18 cellular contexts compared by ENCODE assay signal in genomic region chr16:73086108-73086507, GRCh38. TPM values are rescaled to one million over a fixed set of nuclear protein-coding genes. Genes with fewer than 3 reads are reported as not detected.
DNase-seq lines count a peak whose midpoint lies in the region; TF ChIP-seq lines count a peak whose summit lies in the region.
"Had no signal": no experiment of that assay in that cellular context is flagged by ENCODE, and none has a peak within 500 bp of the region (broad histone marks: within the 10 kb centered on the region; RNA-seq: fewer than 3 reads in every experiment).

No MANE protein-coding gene starts in this region.

- peak; percentile 60 to 73 for TF ChIP-seq EP300 in tibial nerve (IDR thresholded peaks at IDR 0.05)

- peaks cover 0 to 9% (median 0%) of the 10 kb centered on the region in 4 donors for H3K9me3 ChIP-seq in tibial nerve

- H3K4me3 ChIP-seq in NB4 (ENCODE audit: low read depth, low read length), result no peak overlapping the region
- no peak overlapping the region for H3K4me3 ChIP-seq in tibial nerve

- H3K27ac Mint-ChIP-seq in dendritic cell treated with granulocyte-macrophage colony-stimulating factor and Interleukin-4, amounts not matched to agents 40 ng/mL and 50 ng/mL, for 4 days, result peak overlapping the region; percentile 41
- H3K27ac Mint-ChIP-seq: CD4-positive, alpha-beta T cell; T-cell had no signal

- no peak overlapping the region for H3K4me3 Mint-ChIP-seq in dendritic cell treated with granulocyte-macrophage colony-stimulating factor and Interleukin-4, amounts not matched to agents 40 ng/mL and 50 ng/mL, for 4 days
- H3K4me3 Mint-ChIP-seq: CD4-positive, alpha-beta T cell; T-cell had no signal

- no peaks in the 10 kb centered on the region for H3K36me3 Mint-ChIP-seq in dendritic cell treated with granulocyte-macrophage colony-stimulating factor and Interleukin-4, amounts not matched to agents 40 ng/mL and 50 ng/mL, for 4 days (ENCODE audit: low read depth)
- H3K36me3 Mint-ChIP-seq: T-cell had no signal

- intact Hi-C loops in dendritic cell treated with granulocyte-macrophage colony-stimulating factor and Interleukin-4, amounts not matched to agents 40 ng/mL and 50 ng/mL, for 4 days (cut with micrococcal nuclease), result no loop called here

- peaks cover 0 to 4% (median 0%) of the 10 kb centered on the region in 4 donors for H3K4me1 ChIP-seq in tibial nerve

- no peaks in the 10 kb centered on the region for H3K36me3 ChIP-seq in tibial nerve

- H3K27ac ChIP-seq in tibial nerve, result no peak overlapping the region
- H3K27ac ChIP-seq: 22Rv1 had no signal

- no peaks in the 10 kb centered on the region for H3K9me3 Mint-ChIP-seq in dendritic cell treated with granulocyte-macrophage colony-stimulating factor and Interleukin-4, amounts not matched to agents 40 ng/mL and 50 ng/mL, for 4 days

- H3K27me3 ChIP-seq in tibial nerve, result no peaks in the 10 kb centered on the region

- TF ChIP-seq CTCF in NB4 (IDR thresholded peaks at IDR 0.05; ENCODE audit: low read depth, low read length), result no peak
- no peak for TF ChIP-seq CTCF in tibial nerve (IDR thresholded peaks at IDR 0.05)

- WGBS in tibial nerve, 2 donors, result 80 to 83% methylated on average over 4 of the region's 4 CpGs

- H3K4me1 Mint-ChIP-seq in dendritic cell treated with granulocyte-macrophage colony-stimulating factor and Interleukin-4, amounts not matched to agents 40 ng/mL and 50 ng/mL, for 4 days (ENCODE audit: low read depth), result peaks cover 35% of the 10 kb centered on the region
- H3K4me1 Mint-ChIP-seq: T-cell had no signal

- peak; percentile 20 for DNase-seq in SIG-M5 treated with dmso at 0.1 percent for 504 hours (lab: John Stamatoyannopoulos, UW; ENCODE audit: unreplicated experiment)
- DNase-seq in SIG-M5 (lab: John Stamatoyannopoulos, UW), result no peak
- peak; percentile 69 for DNase-seq in NB4 (ENCODE audit: low read depth)
- no peak for DNase-seq in tibial nerve (ENCODE audit: low spot score in 2 of 2)
- DNase-seq in NCI-H1436 treated with DMSO at 0.1 percent for 48 hours (lab: John Stamatoyannopoulos, UW), result no peak
- no peak for DNase-seq in GF-D8 (lab: John Stamatoyannopoulos, UW)
- DNase-seq in OCI-M2 (lab: John Stamatoyannopoulos, UW; ENCODE audit: unreplicated experiment), result no peak
- DNase-seq: Calu3; CD4-positive, alpha-beta T cell; NCI-H1092; NCI-H1694; NCI-H2107; NCI-H226; NCI-H526 treated with DMSO at 0.1 percent for 48 hours; SHP77 treated with DMSO at 0.1 percent for 48 hours; T-cell had no signal

- no peak for TF ChIP-seq POLR2A in NB4 (IDR thresholded peaks at IDR 0.05; ENCODE audit: extremely low read depth, insufficient read length)
- TF ChIP-seq POLR2A in tibial nerve (IDR thresholded peaks at IDR 0.05), result no peak

- H3K27me3 Mint-ChIP-seq in dendritic cell treated with granulocyte-macrophage colony-stimulating factor and Interleukin-4, amounts not matched to agents 40 ng/mL and 50 ng/mL, for 4 days, result peaks cover 3% of the 10 kb centered on the region

RNA-seq across cellular contexts. Expression of gene ZFHX3, which starts 38.2 kb away (rescaled TPM):
- total RNA-seq in tibial nerve, result 10 to 100 TPM; 36.3 to 44.0 (median 38.1) TPM

Comparison
In these comparisons a context has a peak if more than half of its experiments do, and no peak if none do; other contexts are left out.
1. DNase-seq: peak in SIG-M5 treated with dmso at 0.1 percent for 504 hours (single experiment) and NB4 (single experiment); none in SIG-M5 (single experiment), tibial nerve (0 of 2), NCI-H1436 treated with DMSO at 0.1 percent for 48 hours (single experiment), GF-D8 (single experiment) and OCI-M2 (single experiment).